Comparison of ENCODE assay signal across 1 cellular context in genomic region chr13:44578064-44578394, GRCh38.
TF ChIP-seq lines count a peak whose summit lies in the region.

No MANE protein-coding gene starts in this region.

TF ChIP-seq in SK-N-SH, 30 proteins besides CTCF, POLR2A, EP300 and RAD21 (continued from another document):
- TF ChIP-seq REST (IDR thresholded peaks at IDR 0.05; ENCODE audit: low read depth, low read length) (no peak), NRF1 (IDR thresholded peaks at IDR 0.05; ENCODE audit: low read depth, low read length) (no peak), ZBTB33 (IDR thresholded peaks at IDR 0.05; ENCODE audit: borderline replicate concordance, low read depth) (no peak), TAF1 (IDR thresholded peaks at IDR 0.05; ENCODE audit: borderline replicate concordance, low read depth, low read length) (0 out of 2 replicates have a peak, but pooled peaks have one; percentile 3), FOSL2 (IDR thresholded peaks at IDR 0.05; ENCODE audit: borderline replicate concordance, low read depth) (no peak), NFIC (IDR thresholded peaks at IDR 0.05; ENCODE audit: borderline replicate concordance) (no peak), GATA2 (CRISPR knock-in tag; IDR thresholded peaks at IDR 0.05) (no peak), MXI1 (IDR thresholded peaks at IDR 0.05; ENCODE audit: low read depth, low read length) (no peak; the same call in 1 of the 2 replicates)
- TF ChIP-seq, protein P1, sequence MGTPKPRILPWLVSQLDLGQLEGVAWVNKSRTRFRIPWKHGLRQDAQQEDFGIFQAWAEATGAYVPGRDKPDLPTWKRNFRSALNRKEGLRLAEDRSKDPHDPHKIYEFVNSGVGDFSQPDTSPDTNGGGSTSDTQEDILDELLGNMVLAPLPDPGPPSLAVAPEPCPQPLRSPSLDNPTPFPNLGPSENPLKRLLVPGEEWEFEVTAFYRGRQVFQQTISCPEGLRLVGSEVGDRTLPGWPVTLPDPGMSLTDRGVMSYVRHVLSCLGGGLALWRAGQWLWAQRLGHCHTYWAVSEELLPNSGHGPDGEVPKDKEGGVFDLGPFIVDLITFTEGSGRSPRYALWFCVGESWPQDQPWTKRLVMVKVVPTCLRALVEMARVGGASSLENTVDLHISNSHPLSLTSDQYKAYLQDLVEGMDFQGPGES (IDR thresholded peaks at IDR 0.05; ENCODE audit: low read depth, low read length) = no peak
- TF ChIP-seq, protein P2, sequence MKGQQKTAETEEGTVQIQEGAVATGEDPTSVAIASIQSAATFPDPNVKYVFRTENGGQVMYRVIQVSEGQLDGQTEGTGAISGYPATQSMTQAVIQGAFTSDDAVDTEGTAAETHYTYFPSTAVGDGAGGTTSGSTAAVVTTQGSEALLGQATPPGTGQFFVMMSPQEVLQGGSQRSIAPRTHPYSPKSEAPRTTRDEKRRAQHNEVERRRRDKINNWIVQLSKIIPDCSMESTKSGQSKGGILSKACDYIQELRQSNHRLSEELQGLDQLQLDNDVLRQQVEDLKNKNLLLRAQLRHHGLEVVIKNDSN (IDR thresholded peaks at IDR 0.05; ENCODE audit: borderline replicate concordance, low read depth) = no peak
- TF ChIP-seq, protein P3, sequence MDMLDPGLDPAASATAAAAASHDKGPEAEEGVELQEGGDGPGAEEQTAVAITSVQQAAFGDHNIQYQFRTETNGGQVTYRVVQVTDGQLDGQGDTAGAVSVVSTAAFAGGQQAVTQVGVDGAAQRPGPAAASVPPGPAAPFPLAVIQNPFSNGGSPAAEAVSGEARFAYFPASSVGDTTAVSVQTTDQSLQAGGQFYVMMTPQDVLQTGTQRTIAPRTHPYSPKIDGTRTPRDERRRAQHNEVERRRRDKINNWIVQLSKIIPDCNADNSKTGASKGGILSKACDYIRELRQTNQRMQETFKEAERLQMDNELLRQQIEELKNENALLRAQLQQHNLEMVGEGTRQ (IDR thresholded peaks at IDR 0.05; ENCODE audit: borderline replicate concordance, low read depth, low read length) = no peak
- TF ChIP-seq, protein P4, sequence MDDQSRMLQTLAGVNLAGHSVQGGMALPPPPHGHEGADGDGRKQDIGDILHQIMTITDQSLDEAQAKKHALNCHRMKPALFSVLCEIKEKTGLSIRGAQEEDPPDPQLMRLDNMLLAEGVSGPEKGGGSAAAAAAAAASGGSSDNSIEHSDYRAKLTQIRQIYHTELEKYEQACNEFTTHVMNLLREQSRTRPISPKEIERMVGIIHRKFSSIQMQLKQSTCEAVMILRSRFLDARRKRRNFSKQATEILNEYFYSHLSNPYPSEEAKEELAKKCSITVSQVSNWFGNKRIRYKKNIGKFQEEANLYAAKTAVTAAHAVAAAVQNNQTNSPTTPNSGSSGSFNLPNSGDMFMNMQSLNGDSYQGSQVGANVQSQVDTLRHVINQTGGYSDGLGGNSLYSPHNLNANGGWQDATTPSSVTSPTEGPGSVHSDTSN (IDR thresholded peaks at IDR 0.05) = no peak
